ENCODE assay signal across 10 cellular contexts in genomic region chr6:28337103-28337520, GRCh38. TPM values are rescaled to one million over a fixed set of nuclear protein-coding genes. Genes with fewer than 3 reads are reported as not detected.
DNase-seq lines count a peak whose midpoint lies in the region; TF ChIP-seq lines count a peak whose summit lies in the region.
"Had no signal": no experiment of that assay in that cellular context is flagged by ENCODE, and none has a peak within 500 bp of the region (broad histone marks: within the 10 kb centered on the region; RNA-seq: fewer than 3 reads in every experiment).

No MANE protein-coding gene starts in this region.

- intact Hi-C loops in colonic mucosa (cut with DNase I): no loop called here

- H3K9me2 ChIP-seq in neural cell (ENCODE audit: insufficient read depth, low read length): no peaks in the 10 kb centered on the region

- DNase-seq in Kasumi-1 (lab: John Stamatoyannopoulos, UW) (peak; percentile 38 to 63), colonic mucosa (no peak), ecto neural progenitor cell (ENCODE audit: low spot score) (no peak)
- no peak for DNase-seq in activated CD4-positive, alpha-beta T cell treated with anti-CD3 and anti-CD28 coated beads, Interleukin-2, amount 50 U/mL, for 4 hours
- DNase-seq in activated effector memory CD4-positive, alpha-beta T cell treated with Interleukin-2 at 50 U/mL for 16 hours: no peak
- DNase-seq in activated CD8-positive, alpha-beta memory T cell treated with anti-CD3 and anti-CD28 coated beads, Interleukin-2, amount 50 U/mL, for 48 hours: no peak
- DNase-seq: activated gamma-delta T cell had no signal

- H3K4me2 ChIP-seq in BLaER1 (peak overlapping the region; percentile 85), neural cell (ENCODE audit: low read length) (peak overlapping the region; percentile 99)

- H3K9me3 ChIP-seq in BLaER1: peaks cover 30% of the 10 kb centered on the region
- H3K9me3 ChIP-seq in colonic mucosa: no peaks in the 10 kb centered on the region
- no peaks in the 10 kb centered on the region for H3K9me3 ChIP-seq in neural cell (ENCODE audit: low read length)

- H2AFZ ChIP-seq in neural cell (ENCODE audit: low read depth, low read length): no peak overlapping the region

- TF ChIP-seq CTCF in colonic mucosa (IDR thresholded peaks at IDR 0.05) (no peak), neural cell (IDR thresholded peaks at IDR 0.05; ENCODE audit: poor library complexity, severe bottlenecking) (no peak)

- TF ChIP-seq RAD21 in neural cell (conservative IDR thresholded peaks at IDR 0.05): no peak

- H3K4me1 ChIP-seq in BLaER1: peaks cover 41% of the 10 kb centered on the region
- no peaks in the 10 kb centered on the region for H3K4me1 ChIP-seq in colonic mucosa

- H3K36me3 ChIP-seq in BLaER1 (no peaks in the 10 kb centered on the region), colonic mucosa (no peaks in the 10 kb centered on the region), neural cell (ENCODE audit: insufficient read depth, low read length) (no peaks in the 10 kb centered on the region)
- H3K36me3 ChIP-seq: neutrophil had no signal

- H3K79me2 ChIP-seq in neural cell (replicated peaks; ENCODE audit: insufficient read depth, low read length): peaks cover 13% of the 10 kb centered on the region

- no peaks in the 10 kb centered on the region for H4K20me1 ChIP-seq in BLaER1
- H4K20me1 ChIP-seq in neural cell (ENCODE audit: insufficient read depth): no peaks in the 10 kb centered on the region

- H3K27ac ChIP-seq in BLaER1 (peak overlapping the region; percentile 96), colonic mucosa (peak overlapping the region; percentile 97), neural cell (ENCODE audit: low read length) (peak overlapping the region; percentile 100)

- H3K27me3 ChIP-seq in BLaER1: no peaks in the 10 kb centered on the region; the same call in 1 of the 2 replicates
- H3K27me3 ChIP-seq in colonic mucosa: no peaks in the 10 kb centered on the region
- H3K27me3 ChIP-seq in neural cell (ENCODE audit: insufficient read depth, low read depth, low read length): no peaks in the 10 kb centered on the region
- H3K27me3 ChIP-seq: neutrophil had no signal

- H3K9ac ChIP-seq in BLaER1: peak overlapping the region; percentile 93
- H3K9ac ChIP-seq in colonic mucosa (ENCODE audit: low read depth in 2 of 2, low read length in 2 of 2): peak overlapping the region in 1 of 2 donors; percentile 98
- peak overlapping the region; percentile 97 for H3K9ac ChIP-seq in neural cell (ENCODE audit: low read length)

- peaks cover 15% of the 10 kb centered on the region for H3F3A ChIP-seq in neural cell (ENCODE audit: insufficient read depth, low read length, poor library complexity, severe bottlenecking)

- no peak for TF ChIP-seq EP300 in neural cell (conservative IDR thresholded peaks at IDR 0.05; ENCODE audit: poor library complexity, severe bottlenecking)

- H3K4me3 ChIP-seq in BLaER1 (peak overlapping the region; percentile 90), colonic mucosa (no peak overlapping the region), neural cell (ENCODE audit: low read length) (peak overlapping the region; percentile 69)

TF ChIP-seq in neural cell, 6 proteins besides CTCF, POLR2A, EP300 and RAD21:
- no peak for TF ChIP-seq SMC3 (conservative IDR thresholded peaks at IDR 0.05; ENCODE audit: poor library complexity)
- TF ChIP-seq TAF1 (IDR thresholded peaks at IDR 0.05; ENCODE audit: low read depth): peak; percentile 17
- TF ChIP-seq REST (IDR thresholded peaks at IDR 0.05; ENCODE audit: borderline replicate concordance): peak; percentile 31
- TF ChIP-seq POLR2AphosphoS5 (IDR thresholded peaks at IDR 0.05): peak; percentile 73

RNA-seq across cellular contexts. Expression of gene ZSCAN31, which starts 1.2 kb away (rescaled TPM):
- total RNA-seq in colonic mucosa: 1 to 10 TPM; 6.6 to 7.0 TPM
- 2.6 and 7.5 TPM in 2 replicates for polyA plus RNA-seq in neural cell
- polyA minus RNA-seq in neural cell: 4.6 and 6.8 TPM in 2 replicates

RNA-seq across cellular contexts. Expression of gene ZKSCAN3, which starts 12.6 kb away (rescaled TPM):
- 1 to 10 TPM; 4.9 to 6.1 TPM for total RNA-seq in colonic mucosa
- polyA plus RNA-seq in neural cell: 14.9 and 15.8 TPM in 2 replicates
- polyA minus RNA-seq in neural cell: 17.8 and 19.4 TPM in 2 replicates

RNA-seq across cellular contexts. Expression of gene PGBD1, which starts 55.7 kb away (rescaled TPM):
- total RNA-seq in colonic mucosa: 1 to 10 TPM; 1.0 to 2.0 TPM
- polyA plus RNA-seq in neural cell: 32.3 and 34.6 TPM in 2 replicates
- 26.8 and 30.3 TPM in 2 replicates for polyA minus RNA-seq in neural cell

Comparison
In these comparisons a context has a peak if more than half of its experiments do, and no peak if none do; other contexts are left out.
1. DNase-seq: peak in Kasumi-1 (2 of 2); none in colonic mucosa (single experiment), activated CD4-positive, alpha-beta T cell treated with anti-CD3 and anti-CD28 coated beads, Interleukin-2, amount 50 U/mL, for 4 hours (0 of 2), activated effector memory CD4-positive, alpha-beta T cell treated with Interleukin-2 at 50 U/mL for 16 hours (single experiment), activated CD8-positive, alpha-beta memory T cell treated with anti-CD3 and anti-CD28 coated beads, Interleukin-2, amount 50 U/mL, for 48 hours (single experiment) and ecto neural progenitor cell (single experiment).
2. Peak in every context shown above with its lines, with median percentiles within 50 percentile points of each other: H3K27ac ChIP-seq.